In the genomic region with DNA sequence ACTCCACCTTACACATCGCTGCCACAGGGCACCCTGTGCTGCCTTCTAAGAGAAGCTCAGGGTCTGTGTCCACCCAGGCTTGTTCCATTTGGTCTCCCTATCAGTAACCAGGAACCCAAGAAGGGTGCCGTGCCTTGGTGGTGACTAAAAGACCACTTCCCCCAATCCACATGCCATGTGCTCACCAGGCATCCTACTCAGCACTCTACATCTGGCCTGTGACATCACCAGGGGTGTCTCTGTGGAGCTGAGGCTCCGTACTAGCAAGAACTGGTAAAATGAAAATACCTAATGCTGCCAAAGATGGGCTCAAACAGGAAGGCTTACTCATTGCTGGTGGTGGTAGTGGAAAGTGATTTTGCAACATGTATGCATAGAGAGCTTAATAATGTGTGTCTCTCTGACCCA, we compare ENCODE assay signal across 10 cellular contexts. TPM values are rescaled to one million over a fixed set of nuclear protein-coding genes. Genes with fewer than 3 reads are reported as not detected.
DNase-seq lines count a peak whose midpoint lies in the region; ATAC-seq and TF ChIP-seq lines count a peak whose summit lies in the region.
"Had no signal": no experiment of that assay in that cellular context is flagged by ENCODE, and none has a peak within 500 bp of the region (broad histone marks: within the 10 kb centered on the region; RNA-seq: fewer than 3 reads in every experiment).

No MANE protein-coding gene starts in this region.

- H3K27me3 Mint-ChIP-seq in activated naive CD8-positive, alpha-beta T cell treated with anti-CD3 and anti-CD28 coated beads, Interleukin-2, amount 10 ng/mL, durations not matched to agents 7 days and 5 days = peaks cover 5% of the 10 kb centered on the region
- peaks cover 3% of the 10 kb centered on the region for H3K27me3 Mint-ChIP-seq in activated naive CD8-positive, alpha-beta T cell treated with anti-CD3 and anti-CD28 coated beads for 36 hours
- no peaks in the 10 kb centered on the region for H3K27me3 Mint-ChIP-seq in stimulated activated naive CD8-positive, alpha-beta T cell treated with anti-CD3 and anti-CD28 coated beads, Interleukin-15, amount 100 ng/mL, for 72 hours

- DNase-seq in activated naive CD8-positive, alpha-beta T cell treated with anti-CD3 and anti-CD28 coated beads, Interleukin-2, amount 10 ng/mL, durations not matched to agents 7 days and 5 days = no peak
- no peak for DNase-seq in activated naive CD8-positive, alpha-beta T cell treated with anti-CD3 and anti-CD28 coated beads for 36 hours
- DNase-seq in RPMI7951 (ENCODE audit: low read depth) (peak; percentile 74), epithelial cell of esophagus (ENCODE audit: low read depth) (peak; percentile 2), NCI-H1092 (lab: John Stamatoyannopoulos, UW) (no peak)
- no peak for DNase-seq in stimulated activated naive CD8-positive, alpha-beta T cell treated with anti-CD3 and anti-CD28 coated beads, Interleukin-15, amount 100 ng/mL, for 72 hours
- DNase-seq: mucosa of descending colon had no signal

- peak; percentile 89 for ATAC-seq in activated naive CD8-positive, alpha-beta T cell treated with anti-CD3 and anti-CD28 coated beads, Interleukin-2, amount 10 ng/mL, durations not matched to agents 7 days and 5 days (ENCODE audit: low read depth)
- ATAC-seq in stimulated activated naive CD8-positive, alpha-beta T cell treated with anti-CD3 and anti-CD28 coated beads, Interleukin-15, amount 100 ng/mL, for 72 hours = peak; percentile 73
- ATAC-seq in GM21390 (IDR thresholded peaks at IDR 0.05; ENCODE audit: unreplicated experiment) = no peak
- ATAC-seq in GM18498 (IDR thresholded peaks at IDR 0.05; ENCODE audit: unreplicated experiment) = no peak
- ATAC-seq: mucosa of descending colon had no signal

- H3K4me1 Mint-ChIP-seq in activated naive CD8-positive, alpha-beta T cell treated with anti-CD3 and anti-CD28 coated beads, Interleukin-2, amount 10 ng/mL, durations not matched to agents 7 days and 5 days = peaks cover 7% of the 10 kb centered on the region
- no peaks in the 10 kb centered on the region for H3K4me1 Mint-ChIP-seq in activated naive CD8-positive, alpha-beta T cell treated with anti-CD3 and anti-CD28 coated beads for 36 hours
- H3K4me1 Mint-ChIP-seq in stimulated activated naive CD8-positive, alpha-beta T cell treated with anti-CD3 and anti-CD28 coated beads, Interleukin-15, amount 100 ng/mL, for 72 hours = no peaks in the 10 kb centered on the region
- H3K4me1 Mint-ChIP-seq: central memory CD8-positive, alpha-beta T cell had no signal

- H3K36me3 Mint-ChIP-seq in activated naive CD8-positive, alpha-beta T cell treated with anti-CD3 and anti-CD28 coated beads, Interleukin-2, amount 10 ng/mL, durations not matched to agents 7 days and 5 days = no peaks in the 10 kb centered on the region
- no peaks in the 10 kb centered on the region for H3K36me3 Mint-ChIP-seq in activated naive CD8-positive, alpha-beta T cell treated with anti-CD3 and anti-CD28 coated beads for 36 hours

- H3K4me3 Mint-ChIP-seq in activated naive CD8-positive, alpha-beta T cell treated with anti-CD3 and anti-CD28 coated beads, Interleukin-2, amount 10 ng/mL, durations not matched to agents 7 days and 5 days = no peak overlapping the region
- no peak overlapping the region for H3K4me3 Mint-ChIP-seq in activated naive CD8-positive, alpha-beta T cell treated with anti-CD3 and anti-CD28 coated beads for 36 hours
- no peak overlapping the region for H3K4me3 Mint-ChIP-seq in stimulated activated naive CD8-positive, alpha-beta T cell treated with anti-CD3 and anti-CD28 coated beads, Interleukin-15, amount 100 ng/mL, for 72 hours
- H3K4me3 Mint-ChIP-seq: central memory CD8-positive, alpha-beta T cell had no signal

- POLR2A ChIA-PET in activated naive CD8-positive, alpha-beta T cell treated with anti-CD3 and anti-CD28 coated beads, Interleukin-2, amount 10 ng/mL, durations not matched to agents 7 days and 5 days (lab: Charles Lee) = no interaction called here

- no peak overlapping the region for H3K27ac Mint-ChIP-seq in activated naive CD8-positive, alpha-beta T cell treated with anti-CD3 and anti-CD28 coated beads, Interleukin-2, amount 10 ng/mL, durations not matched to agents 7 days and 5 days
- no peak overlapping the region for H3K27ac Mint-ChIP-seq in activated naive CD8-positive, alpha-beta T cell treated with anti-CD3 and anti-CD28 coated beads for 36 hours
- H3K27ac Mint-ChIP-seq in stimulated activated naive CD8-positive, alpha-beta T cell treated with anti-CD3 and anti-CD28 coated beads, Interleukin-15, amount 100 ng/mL, for 72 hours = no peak overlapping the region

- no peaks in the 10 kb centered on the region for H3K9me3 Mint-ChIP-seq in activated naive CD8-positive, alpha-beta T cell treated with anti-CD3 and anti-CD28 coated beads, Interleukin-2, amount 10 ng/mL, durations not matched to agents 7 days and 5 days
- no peaks in the 10 kb centered on the region for H3K9me3 Mint-ChIP-seq in activated naive CD8-positive, alpha-beta T cell treated with anti-CD3 and anti-CD28 coated beads for 36 hours
- no peaks in the 10 kb centered on the region for H3K9me3 Mint-ChIP-seq in stimulated activated naive CD8-positive, alpha-beta T cell treated with anti-CD3 and anti-CD28 coated beads, Interleukin-15, amount 100 ng/mL, for 72 hours
- H3K9me3 Mint-ChIP-seq: central memory CD8-positive, alpha-beta T cell had no signal

- no peak overlapping the region for H3K4me3 ChIP-seq in epithelial cell of esophagus (ENCODE audit: low read length)
- H3K4me3 ChIP-seq: mucosa of descending colon had no signal

- no peak for TF ChIP-seq CTCF in epithelial cell of esophagus (IDR thresholded peaks at IDR 0.05; ENCODE audit: insufficient read depth, low read depth, low read length, missing control alignments)

RNA-seq across cellular contexts. Expression of a gene that starts 19.0 kb away (rescaled TPM):
- not detected for total RNA-seq in activated naive CD8-positive, alpha-beta T cell treated with anti-CD3 and anti-CD28 coated beads, Interleukin-2, amount 10 ng/mL, durations not matched to agents 7 days and 5 days
- not detected for total RNA-seq in activated naive CD8-positive, alpha-beta T cell treated with anti-CD3 and anti-CD28 coated beads for 36 hours
- total RNA-seq in RPMI7951 (2014; rRNA removed; shearing (Covaris generic)) = not detected in 2 replicates

Comparison
In these comparisons a context has a peak if more than half of its experiments do, and no peak if none do; other contexts are left out.
1. ATAC-seq: peak in activated naive CD8-positive, alpha-beta T cell treated with anti-CD3 and anti-CD28 coated beads, Interleukin-2, amount 10 ng/mL, durations not matched to agents 7 days and 5 days (single experiment) and stimulated activated naive CD8-positive, alpha-beta T cell treated with anti-CD3 and anti-CD28 coated beads, Interleukin-15, amount 100 ng/mL, for 72 hours (single experiment); none in GM21390 (single experiment) and GM18498 (single experiment).
2. DNase-seq: peak in RPMI7951 (single experiment) and epithelial cell of esophagus (single experiment); none in activated naive CD8-positive, alpha-beta T cell treated with anti-CD3 and anti-CD28 coated beads, Interleukin-2, amount 10 ng/mL, durations not matched to agents 7 days and 5 days (single experiment), activated naive CD8-positive, alpha-beta T cell treated with anti-CD3 and anti-CD28 coated beads for 36 hours (single experiment), stimulated activated naive CD8-positive, alpha-beta T cell treated with anti-CD3 and anti-CD28 coated beads, Interleukin-15, amount 100 ng/mL, for 72 hours (0 of 2) and NCI-H1092 (single experiment).